ENCODE assay signal across 28 cellular contexts in genomic region chr2:12610314-12610713, GRCh38.
"Had no signal": no experiment of that assay in that cellular context is flagged by ENCODE, and none has a peak within 500 bp of the region (broad histone marks: within the 10 kb centered on the region; RNA-seq: fewer than 3 reads in every experiment).

No MANE protein-coding gene starts in this region.

- FAIRE-seq: islet of Langerhans, urothelium cell line had no signal

- H3K36me3 ChIP-seq: left lung, neural progenitor cell, neutrophil, ovary, right atrium auricular region, spleen, suprapubic skin, thoracic aorta, tibial artery, upper lobe of right lung had no signal

- H2AFZ ChIP-seq: neural progenitor cell had no signal

- H3K4me2 ChIP-seq: neural progenitor cell had no signal

- DNase-seq: hypothalamus; immature natural killer cell; kidney; left colon; left lung; mesendoderm; naive B cell; natural killer cell; nephron progenitor cell; occipital lobe; ovary; spleen; stimulated activated CD4-positive, alpha-beta T cell treated with anti-CD3 and anti-CD28 coated beads, Interleukin-4, amount 100 ng/mL, for 24 hours; stimulated activated naive CD4-positive, alpha-beta T cell; tibial artery; trophoblast cell; upper lobe of right lung had no signal

- H3K4me3 ChIP-seq: left lung, lung, neural progenitor cell, ovary, right atrium auricular region, skin epidermis, spleen, suprapubic skin, thoracic aorta, tibial artery, upper lobe of right lung had no signal

- H3K27ac ChIP-seq: left lung, neural progenitor cell, neutrophil, ovary, right atrium auricular region, skin epidermis, spleen, suprapubic skin, thoracic aorta, tibial artery, upper lobe of right lung had no signal

- H3K9me3 ChIP-seq: left lung, neutrophil, ovary, right atrium auricular region, suprapubic skin, thoracic aorta, tibial artery, upper lobe of right lung had no signal

- ATAC-seq: left colon; left lung; natural killer cell; sciatic nerve; stimulated activated effector memory CD8-positive, alpha-beta T cell treated with anti-CD3 and anti-CD28 coated beads, Interleukin-12 subunit alpha, Interleukin-12 subunit beta, amount 100 ng/mL, for 72 hours; upper lobe of right lung had no signal

- H3K4me1 ChIP-seq: left lung, upper lobe of right lung had no signal

- H3K27me3 ChIP-seq: left lung, neural progenitor cell, neutrophil, ovary, right atrium auricular region, spleen, suprapubic skin, tibial artery, upper lobe of right lung had no signal
